Comparison of ENCODE assay signal across 11 cellular contexts in the genomic region with DNA sequence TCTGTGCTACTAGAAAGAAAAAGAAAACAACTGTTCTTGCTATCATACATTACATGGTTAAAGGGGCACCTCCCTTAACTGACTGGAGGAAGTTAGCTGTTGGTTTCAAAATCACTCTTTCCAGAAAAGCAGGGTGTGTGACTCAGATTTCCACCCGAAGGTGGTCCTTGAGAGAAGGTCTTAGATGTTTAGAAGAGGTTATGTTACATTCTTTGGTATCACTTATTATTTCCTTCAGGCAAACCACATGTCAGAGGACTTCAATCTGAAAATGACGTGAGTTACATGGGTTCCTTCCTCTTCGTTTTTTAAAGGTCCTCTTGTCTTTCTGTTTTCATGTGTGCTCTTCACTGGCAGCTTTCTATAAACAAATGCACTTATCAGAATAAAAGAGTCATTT.
DNase-seq lines count a peak whose midpoint lies in the region; ATAC-seq and TF ChIP-seq lines count a peak whose summit lies in the region.
"Had no signal": no experiment of that assay in that cellular context is flagged by ENCODE, and none has a peak within 500 bp of the region (broad histone marks: within the 10 kb centered on the region; RNA-seq: fewer than 3 reads in every experiment).

No MANE protein-coding gene starts in this region.

- POLR2A ChIA-PET in activated CD4-positive, alpha-beta memory T cell treated with anti-CD3 and anti-CD28 coated beads, Interleukin-2, amount 10 ng/mL, durations not matched to agents 7 days and 5 days (lab: Charles Lee), result interaction anchor here (0.9 to 1.8 kb wide), 10 partner anchors 9 to 809 kb away, joined by 3 to 9 read pairs (median 4); partner anchors contain the start of gene CBLB

- H3K23ac ChIP-seq in mesenchymal stem cell (ENCODE audit: low read length in 2 of 2), result no peak overlapping the region

- H3K79me1 ChIP-seq in mesenchymal stem cell (replicated peaks; ENCODE audit: low read length, poor library complexity, severe bottlenecking), result no peaks in the 10 kb centered on the region

- peak overlapping the region; percentile 71 for H3K4me3 Mint-ChIP-seq in activated CD4-positive, alpha-beta memory T cell treated with anti-CD3 and anti-CD28 coated beads, Interleukin-2, amount 10 ng/mL, durations not matched to agents 7 days and 5 days
- H3K4me3 Mint-ChIP-seq: brain had no signal

- H2AFZ ChIP-seq in mesenchymal stem cell (ENCODE audit: low read depth, low read length), result no peak overlapping the region

- H3K4me2 ChIP-seq in mesenchymal stem cell (ENCODE audit: low read length, poor library complexity, severe bottlenecking), result no peak overlapping the region
- H3K4me2 ChIP-seq: A549 had no signal

- H3K14ac ChIP-seq in mesenchymal stem cell (ENCODE audit: low read length in 2 of 2), result no peak overlapping the region

- no peaks in the 10 kb centered on the region for H3K27me3 ChIP-seq in mesenchymal stem cell (ENCODE audit: control insufficient read depth in 1 of 2, insufficient read depth in 1 of 2, low read length in 2 of 2)
- H3K27me3 ChIP-seq in tibial artery, result no peaks in the 10 kb centered on the region
- H3K27me3 ChIP-seq: upper lobe of left lung had no signal

- CTCF ChIA-PET in activated CD4-positive, alpha-beta memory T cell treated with anti-CD3 and anti-CD28 coated beads, Interleukin-2, amount 10 ng/mL, durations not matched to agents 7 days and 5 days (lab: Charles Lee), result interaction anchor here (1.0 to 1.1 kb wide), 2 partner anchors 9 to 157 kb away, joined by 3 read pairs; no protein-coding TSS in a partner anchor

- H3K36me3 Mint-ChIP-seq in activated CD4-positive, alpha-beta memory T cell treated with anti-CD3 and anti-CD28 coated beads, Interleukin-2, amount 10 ng/mL, durations not matched to agents 7 days and 5 days (ENCODE audit: low read depth), result peaks cover 38% of the 10 kb centered on the region
- H3K36me3 Mint-ChIP-seq: brain had no signal

- no peak overlapping the region for H2BK120ac ChIP-seq in mesenchymal stem cell (ENCODE audit: low read depth, low read length)

- no peak overlapping the region for H3K27ac ChIP-seq in mesenchymal stem cell (ENCODE audit: low read length, poor library complexity, severe bottlenecking)
- no peak overlapping the region for H3K27ac ChIP-seq in tibial artery
- H3K27ac ChIP-seq: A549, upper lobe of left lung had no signal

- no peak overlapping the region for H3K4ac ChIP-seq in mesenchymal stem cell (ENCODE audit: low read depth in 1 of 2, low read length in 2 of 2)

- peak overlapping the region; percentile 97 for H3K27ac Mint-ChIP-seq in activated CD4-positive, alpha-beta memory T cell treated with anti-CD3 and anti-CD28 coated beads, Interleukin-2, amount 10 ng/mL, durations not matched to agents 7 days and 5 days
- H3K27ac Mint-ChIP-seq: brain had no signal

- H3K4me3 ChIP-seq in mesenchymal stem cell (ENCODE audit: insufficient read depth in 1 of 2, low read depth in 1 of 2, low read length in 2 of 2) (peak overlapping the region in 1 of 2 experiments; percentile 65), tibial artery (no peak overlapping the region)
- H3K4me3 ChIP-seq: A549 had no signal

- no peak overlapping the region for H4K91ac ChIP-seq in mesenchymal stem cell (ENCODE audit: low read length)

- H3K9me3 Mint-ChIP-seq in activated CD4-positive, alpha-beta memory T cell treated with anti-CD3 and anti-CD28 coated beads, Interleukin-2, amount 10 ng/mL, durations not matched to agents 7 days and 5 days, result peaks cover 12% of the 10 kb centered on the region
- H3K9me3 Mint-ChIP-seq: brain had no signal

- peak; percentile 6 to 23 for DNase-seq in activated CD8-positive, alpha-beta memory T cell treated with anti-CD3 and anti-CD28 coated beads for 1 hour (ENCODE audit: extremely low read depth in 1 of 2, low read depth in 1 of 2)
- no peak for DNase-seq in activated CD8-positive, alpha-beta memory T cell treated with anti-CD3 and anti-CD28 coated beads for 24 hours
- DNase-seq in activated CD4-positive, alpha-beta memory T cell treated with anti-CD3 and anti-CD28 coated beads, Interleukin-2, amount 10 ng/mL, durations not matched to agents 7 days and 5 days, result peak; percentile 70
- DNase-seq in mesenchymal stem cell, result peak; percentile 53
- no peak for DNase-seq in NCI-H446 treated with DMSO at 0.1 percent for 48 hours (lab: John Stamatoyannopoulos, UW)
- no peak for DNase-seq in tibial artery
- DNase-seq in NCI-H1694 treated with DMSO at 0.1 percent for 48 hours (lab: John Stamatoyannopoulos, UW), result no peak
- DNase-seq: upper lobe of left lung had no signal

- no peaks in the 10 kb centered on the region for H3K4me1 ChIP-seq in mesenchymal stem cell (ENCODE audit: control insufficient read depth, insufficient read depth, low read depth, low read length)
- peaks cover 0 to 4% (median 0%) of the 10 kb centered on the region in 4 donors for H3K4me1 ChIP-seq in tibial artery
- H3K4me1 ChIP-seq: A549 had no signal

- H3K9me3 ChIP-seq in mesenchymal stem cell (ENCODE audit: control insufficient read depth, low read length) (no peaks in the 10 kb centered on the region), tibial artery (no peaks in the 10 kb centered on the region)
- H3K9me3 ChIP-seq: A549, upper lobe of left lung had no signal

- 29% methylated on average over 3 of the region's 3 CpGs for WGBS in mesenchymal stem cell

- H3K9ac ChIP-seq in mesenchymal stem cell (ENCODE audit: low read length), result peak overlapping the region; percentile 72

- H2BK5ac ChIP-seq in mesenchymal stem cell (ENCODE audit: low read depth, low read length, poor library complexity, severe bottlenecking), result no peak overlapping the region

- H3K36me3 ChIP-seq in mesenchymal stem cell (ENCODE audit: control insufficient read depth in 1 of 2, insufficient read depth in 2 of 2, low read depth in 1 of 2, low read length in 2 of 2) (no peaks in the 10 kb centered on the region), tibial artery (no peaks in the 10 kb centered on the region)
- H3K36me3 ChIP-seq: upper lobe of left lung had no signal

- no peak overlapping the region for H2BK15ac ChIP-seq in mesenchymal stem cell (ENCODE audit: low read depth, poor library complexity, severe bottlenecking)

- no peak overlapping the region for H4K8ac ChIP-seq in mesenchymal stem cell (ENCODE audit: low read length)

- ATAC-seq in HG03469 (IDR thresholded peaks at IDR 0.05; ENCODE audit: unreplicated experiment), result peak; percentile 87
- ATAC-seq: A549 had no signal

- H2BK12ac ChIP-seq in mesenchymal stem cell (ENCODE audit: low read length in 2 of 2), result no peak overlapping the region

- TF ChIP-seq CTCF in tibial artery (IDR thresholded peaks at IDR 0.05), result no peak

- H3K27me3 Mint-ChIP-seq in activated CD4-positive, alpha-beta memory T cell treated with anti-CD3 and anti-CD28 coated beads, Interleukin-2, amount 10 ng/mL, durations not matched to agents 7 days and 5 days, result no peaks in the 10 kb centered on the region
- H3K27me3 Mint-ChIP-seq: brain had no signal

- no peak overlapping the region for H2AK5ac ChIP-seq in mesenchymal stem cell (ENCODE audit: low read length, severe bottlenecking)

- peaks cover 65% of the 10 kb centered on the region for H3K4me1 Mint-ChIP-seq in activated CD4-positive, alpha-beta memory T cell treated with anti-CD3 and anti-CD28 coated beads, Interleukin-2, amount 10 ng/mL, durations not matched to agents 7 days and 5 days

- no peak overlapping the region for H3K18ac ChIP-seq in mesenchymal stem cell (ENCODE audit: low read depth in 1 of 2, low read length in 2 of 2)

- intact Hi-C loops in tibial artery (cut with DNase I; ENCODE audit: low total_unique reads), result no loop called here

Comparison
In these comparisons a context has a peak if more than half of its experiments do, and no peak if none do; other contexts are left out.
1. DNase-seq: peak in activated CD8-positive, alpha-beta memory T cell treated with anti-CD3 and anti-CD28 coated beads for 1 hour (2 of 2), activated CD4-positive, alpha-beta memory T cell treated with anti-CD3 and anti-CD28 coated beads, Interleukin-2, amount 10 ng/mL, durations not matched to agents 7 days and 5 days (single experiment) and mesenchymal stem cell (single experiment); none in activated CD8-positive, alpha-beta memory T cell treated with anti-CD3 and anti-CD28 coated beads for 24 hours (single experiment), NCI-H446 treated with DMSO at 0.1 percent for 48 hours (single experiment), tibial artery (0 of 2) and NCI-H1694 treated with DMSO at 0.1 percent for 48 hours (single experiment).